8 cellular contexts compared by ENCODE assay signal in genomic region chr14:24300326-24300980, GRCh38. TPM values are rescaled to one million over a fixed set of nuclear protein-coding genes. Genes with fewer than 3 reads are reported as not detected.
DNase-seq lines count a peak whose midpoint lies in the region; ATAC-seq, FAIRE-seq and TF ChIP-seq lines count a peak whose summit lies in the region.

No MANE protein-coding gene starts in this region.

- H3K9me3 Mint-ChIP-seq in CD4-positive, CD25-positive, alpha-beta regulatory T cell, result no peaks in the 10 kb centered on the region

- no peak for FAIRE-seq in endothelial cell of umbilical vein (lab: Jason Lieb, UNC)

- CTCF ChIA-PET in endothelial cell of umbilical vein (lab: Charles Lee), result interaction anchor here (0.9 to 5.5 kb wide), 8 partner anchors 9 to 242 kb away, joined by 3 to 199 read pairs (median 12); partner anchors contain the start of genes CHMP4A, CIDEB, IRF9 and LTB4R

- peaks cover 28% of the 10 kb centered on the region for H3K36me3 Mint-ChIP-seq in CD4-positive, CD25-positive, alpha-beta regulatory T cell

- peak overlapping the region; percentile 90 for H3K4me2 ChIP-seq in OCI-LY3 (ENCODE audit: low read length)
- peak overlapping the region; percentile 90 for H3K4me2 ChIP-seq in endothelial cell of umbilical vein (ENCODE audit: insufficient read depth, low read length)

- no peaks in the 10 kb centered on the region for H3K27me3 Mint-ChIP-seq in CD4-positive, CD25-positive, alpha-beta regulatory T cell

- H2AFZ ChIP-seq in OCI-LY3 (ENCODE audit: low read depth, low read length) (no peak overlapping the region), endothelial cell of umbilical vein (ENCODE audit: low read depth, low read length) (peak overlapping the region; percentile 24), neuron (ENCODE audit: low read depth, low read length) (peak overlapping the region; percentile 62)

- no peak for DNase-seq in CD4-positive, CD25-positive, alpha-beta regulatory T cell
- no peak for DNase-seq in endothelial cell of umbilical vein (ENCODE audit: low read depth, low spot score)
- DNase-seq in NCI-H345 treated with DMSO at 0.1 percent for 48 hours (lab: John Stamatoyannopoulos, UW; ENCODE audit: unreplicated experiment), result no peak
- no peak for DNase-seq in NCI-H774 (lab: John Stamatoyannopoulos, UW)
- DNase-seq in activated CD4-positive, CD25-positive, alpha-beta regulatory T cell (lab: John Stamatoyannopoulos, UW), result no peak
- DNase-seq in glomerular visceral epithelial cell (ENCODE audit: extremely low spot score), result no peak

- H4K20me1 ChIP-seq in OCI-LY3 (ENCODE audit: insufficient read depth, low read length) (no peaks in the 10 kb centered on the region), endothelial cell of umbilical vein (replicated peaks; ENCODE audit: control insufficient read depth, extremely low read depth, insufficient read depth, low read length) (no peaks in the 10 kb centered on the region)

- peak overlapping the region; percentile 89 to 97 (median 93) for H3K4me3 Mint-ChIP-seq in CD4-positive, CD25-positive, alpha-beta regulatory T cell

- no peak for TF ChIP-seq POLR2A in endothelial cell of umbilical vein (IDR thresholded peaks at IDR 0.05; ENCODE audit: low read depth, low read length)

- ATAC-seq in CD4-positive, CD25-positive, alpha-beta regulatory T cell (ENCODE audit: low read depth in 2 of 2), result no peak

- H3K27ac Mint-ChIP-seq in CD4-positive, CD25-positive, alpha-beta regulatory T cell, result peak overlapping the region; percentile 38 to 99 (median 92)

- BruUV-seq in endothelial cell of umbilical vein (replicated peaks; lab: Mats Ljungman, UMichigan), result no TSS peak

- peaks cover 20% of the 10 kb centered on the region for H3K79me2 ChIP-seq in OCI-LY3 (ENCODE audit: low read length)
- H3K79me2 ChIP-seq in endothelial cell of umbilical vein (ENCODE audit: control insufficient read depth, insufficient read depth, low read length), result peaks cover 11% of the 10 kb centered on the region

- intact Hi-C loops in endothelial cell of umbilical vein (cut with micrococcal nuclease), result no loop called here

- H3K27me3 ChIP-seq in CD4-positive, CD25-positive, alpha-beta regulatory T cell (ENCODE audit: control insufficient read depth, insufficient read depth, low read length), result no peaks in the 10 kb centered on the region
- H3K27me3 ChIP-seq in OCI-LY3 (ENCODE audit: low read depth, low read length) (no peaks in the 10 kb centered on the region), endothelial cell of umbilical vein (ENCODE audit: control insufficient read depth in 2 of 2, insufficient read depth in 2 of 2, low read length in 2 of 2) (no peaks in the 10 kb centered on the region), neuron (ENCODE audit: insufficient read depth, low read length) (no peaks in the 10 kb centered on the region)

- H3K9me1 ChIP-seq in endothelial cell of umbilical vein (replicated peaks; ENCODE audit: control insufficient read depth, extremely low read depth, insufficient read depth, low read length), result no peaks in the 10 kb centered on the region

- H3K4me3 ChIP-seq in CD4-positive, CD25-positive, alpha-beta regulatory T cell (ENCODE audit: low read depth, low read length), result peak overlapping the region; percentile 86
- peak overlapping the region; percentile 98 for H3K4me3 ChIP-seq in OCI-LY3 (ENCODE audit: low read length)
- H3K4me3 ChIP-seq in endothelial cell of umbilical vein (replicated peaks in 1 of 3; ENCODE audit: insufficient read depth in 1 of 3, low read depth in 1 of 3, low read length in 3 of 3), result peak overlapping the region; percentile 79 to 85 (median 82)
- peak overlapping the region; percentile 86 for H3K4me3 ChIP-seq in neuron (ENCODE audit: low read length)

- H3K9ac ChIP-seq in OCI-LY3 (ENCODE audit: low read length) (peak overlapping the region; percentile 74), endothelial cell of umbilical vein (replicated peaks; ENCODE audit: extremely low read depth, insufficient read depth, low read length) (peak overlapping the region; percentile 58)

- peak overlapping the region; percentile 84 for H3K27ac ChIP-seq in CD4-positive, CD25-positive, alpha-beta regulatory T cell (ENCODE audit: insufficient read depth, low read length, poor library complexity, severe bottlenecking)
- H3K27ac ChIP-seq in OCI-LY3 (ENCODE audit: low read length) (no peak overlapping the region), endothelial cell of umbilical vein (ENCODE audit: insufficient read depth, low read depth, low read length) (peak overlapping the region; percentile 19)

- POLR2A ChIA-PET in endothelial cell of umbilical vein (lab: Charles Lee), result interaction anchor here (0.6 kb wide), 1 partner anchor 40 kb away, joined by 3 read pairs; no protein-coding TSS in a partner anchor

- H3K9me3 ChIP-seq in CD4-positive, CD25-positive, alpha-beta regulatory T cell (ENCODE audit: control insufficient read depth in 2 of 2, low read length in 2 of 2), result no peaks in the 10 kb centered on the region
- no peaks in the 10 kb centered on the region for H3K9me3 ChIP-seq in OCI-LY3 (ENCODE audit: insufficient read depth, low read length)
- H3K9me3 ChIP-seq in endothelial cell of umbilical vein (replicated peaks; ENCODE audit: control insufficient read depth, insufficient read depth, low read length), result no peaks in the 10 kb centered on the region
- H3K9me3 ChIP-seq in neuron (ENCODE audit: low read length), result no peaks in the 10 kb centered on the region

- peaks cover 51% of the 10 kb centered on the region for H3K36me3 ChIP-seq in CD4-positive, CD25-positive, alpha-beta regulatory T cell (ENCODE audit: control insufficient read depth, insufficient read depth, low read length)
- H3K36me3 ChIP-seq in OCI-LY3 (replicated peaks; ENCODE audit: low read depth, low read length), result peaks cover 39% of the 10 kb centered on the region
- peaks cover 5 to 30% of the 10 kb centered on the region in 2 experiments for H3K36me3 ChIP-seq in endothelial cell of umbilical vein (ENCODE audit: control insufficient read depth in 2 of 2, extremely low read depth in 1 of 2, insufficient read depth in 2 of 2, low read length in 2 of 2)
- H3K36me3 ChIP-seq in neuron (ENCODE audit: insufficient read depth, low read length), result peaks cover 46% of the 10 kb centered on the region

- H3K4me1 Mint-ChIP-seq in CD4-positive, CD25-positive, alpha-beta regulatory T cell, result peaks cover 22 to 58% (median 42%) of the 10 kb centered on the region in 4 donors

- H3K4me1 ChIP-seq in CD4-positive, CD25-positive, alpha-beta regulatory T cell (ENCODE audit: control insufficient read depth, insufficient read depth, low read length, poor library complexity, severe bottlenecking), result peaks cover 31% of the 10 kb centered on the region
- peaks cover 27% of the 10 kb centered on the region for H3K4me1 ChIP-seq in OCI-LY3 (ENCODE audit: low read length)
- peaks cover 22% of the 10 kb centered on the region for H3K4me1 ChIP-seq in endothelial cell of umbilical vein (ENCODE audit: control insufficient read depth, extremely low read depth, insufficient read depth, low read length)
- peaks cover 13% of the 10 kb centered on the region for H3K4me1 ChIP-seq in neuron (ENCODE audit: insufficient read depth, low read length)

- no peak for TF ChIP-seq CTCF in OCI-LY3 (IDR thresholded peaks at IDR 0.05; ENCODE audit: low read depth, low read length)
- TF ChIP-seq CTCF in endothelial cell of umbilical vein (IDR thresholded peaks at IDR 0.05; ENCODE audit: extremely low read depth in 1 of 2, insufficient read depth in 1 of 2, low read depth in 1 of 2, low read length in 2 of 2), result no peak

- dilution Hi-C loops in endothelial cell of umbilical vein (cut with MboI; ENCODE audit: extremely low pct_ligation_motif_present, low sequenced_read_pairs), result no loop called here

RNA-seq across cellular contexts. Expression of gene NOP9, which starts 0.8 kb away (rescaled TPM):
- total RNA-seq in CD4-positive, CD25-positive, alpha-beta regulatory T cell, result 30.0 TPM
- polyA plus RNA-seq in CD4-positive, CD25-positive, alpha-beta regulatory T cell, result 1 to 10 TPM; 1.3 to 2.5 (median 1.8) TPM
- 30.9 and 31.0 TPM in 2 replicates for total RNA-seq in endothelial cell of umbilical vein
- 16.2 and 16.3 TPM in 2 replicates for polyA plus RNA-seq in endothelial cell of umbilical vein
- polyA plus RNA-seq in endothelial cell of umbilical vein (2011; cell fraction: cytosol; rRNA removed), result 13.0 and 13.1 TPM in 2 replicates
- polyA plus RNA-seq in endothelial cell of umbilical vein (2011; cell fraction: nucleus; rRNA removed), result 58.1 and 63.4 TPM in 2 replicates
- polyA plus RNA-seq in endothelial cell of umbilical vein (2012), result 15.9 and 22.1 TPM in 2 replicates
- 36.0 TPM in 2 replicates for polyA minus RNA-seq in endothelial cell of umbilical vein
- polyA minus RNA-seq in endothelial cell of umbilical vein (2011; cell fraction: cytosol; rRNA and poly(A)+ RNA removed), result 31.3 TPM
- 20.9 and 32.3 TPM in 2 replicates for polyA minus RNA-seq in endothelial cell of umbilical vein (2011; cell fraction: nucleus; rRNA and poly(A)+ RNA removed)

RNA-seq across cellular contexts. Expression of gene DHRS1, which starts 0.9 kb away (rescaled TPM):
- total RNA-seq in CD4-positive, CD25-positive, alpha-beta regulatory T cell, result 41.2 TPM
- polyA plus RNA-seq in CD4-positive, CD25-positive, alpha-beta regulatory T cell, result 10 to 100 TPM; 21.7 to 48.5 (median 31.9) TPM
- 18.0 and 20.0 TPM in 2 replicates for total RNA-seq in endothelial cell of umbilical vein
- 69.5 and 70.2 TPM in 2 replicates for polyA plus RNA-seq in endothelial cell of umbilical vein
- polyA plus RNA-seq in endothelial cell of umbilical vein (2011; cell fraction: cytosol; rRNA removed), result 35.4 and 35.6 TPM in 2 replicates
- 74.9 and 85.8 TPM in 2 replicates for polyA plus RNA-seq in endothelial cell of umbilical vein (2011; cell fraction: nucleus; rRNA removed)
- polyA plus RNA-seq in endothelial cell of umbilical vein (2012), result 23.2 and 25.3 TPM in 2 replicates
- 36.1 and 40.7 TPM in 2 replicates for polyA minus RNA-seq in endothelial cell of umbilical vein
- polyA minus RNA-seq in endothelial cell of umbilical vein (2011; cell fraction: cytosol; rRNA and poly(A)+ RNA removed), result 17.3 TPM
- polyA minus RNA-seq in endothelial cell of umbilical vein (2011; cell fraction: nucleus; rRNA and poly(A)+ RNA removed), result 12.4 and 15.2 TPM in 2 replicates

RNA-seq across cellular contexts. Expression of gene CIDEB, which starts 7.3 kb away (rescaled TPM):
- 13.2 TPM for total RNA-seq in CD4-positive, CD25-positive, alpha-beta regulatory T cell
- polyA plus RNA-seq in CD4-positive, CD25-positive, alpha-beta regulatory T cell, result 10 to 100 TPM in 2 of 4 donors, 1 to 10 TPM in 2; 8.9 to 13.6 (median 9.7) TPM
- total RNA-seq in endothelial cell of umbilical vein, result 4.6 and 5.2 TPM in 2 replicates
- polyA plus RNA-seq in endothelial cell of umbilical vein, result 7.2 and 14.9 TPM in 2 replicates
- 5.4 and 5.5 TPM in 2 replicates for polyA plus RNA-seq in endothelial cell of umbilical vein (2011; cell fraction: cytosol; rRNA removed)
- 14.0 and 14.4 TPM in 2 replicates for polyA plus RNA-seq in endothelial cell of umbilical vein (2011; cell fraction: nucleus; rRNA removed)
- 0.76 and 2.3 TPM in 2 replicates for polyA plus RNA-seq in endothelial cell of umbilical vein (2012)
- polyA minus RNA-seq in endothelial cell of umbilical vein, result 3.0 and 7.3 TPM in 2 replicates
- 5.6 TPM for polyA minus RNA-seq in endothelial cell of umbilical vein (2011; cell fraction: cytosol; rRNA and poly(A)+ RNA removed)
- polyA minus RNA-seq in endothelial cell of umbilical vein (2011; cell fraction: nucleus; rRNA and poly(A)+ RNA removed), result 3.5 and 4.0 TPM in 2 replicates

RNA-seq across cellular contexts. Expression of gene LTB4R2, which starts 9.5 kb away (rescaled TPM):
- total RNA-seq in CD4-positive, CD25-positive, alpha-beta regulatory T cell, result 18.1 TPM
- 1 to 10 TPM in 3 of 4 donors, under 1 TPM in 1; 1.00 to 2.2 (median 1.7) TPM for polyA plus RNA-seq in CD4-positive, CD25-positive, alpha-beta regulatory T cell
- 9.1 and 13.1 TPM in 2 replicates for total RNA-seq in endothelial cell of umbilical vein
- 5.5 and 7.6 TPM in 2 replicates for polyA plus RNA-seq in endothelial cell of umbilical vein
- polyA plus RNA-seq in endothelial cell of umbilical vein (2011; cell fraction: cytosol; rRNA removed), result 0.49 and 1.2 TPM in 2 replicates
- polyA plus RNA-seq in endothelial cell of umbilical vein (2011; cell fraction: nucleus; rRNA removed), result 52.9 and 53.1 TPM in 2 replicates
- polyA plus RNA-seq in endothelial cell of umbilical vein (2012), result 3.5 and 4.3 TPM in 2 replicates
- 5.9 and 6.8 TPM in 2 replicates for polyA minus RNA-seq in endothelial cell of umbilical vein
- 2.3 TPM for polyA minus RNA-seq in endothelial cell of umbilical vein (2011; cell fraction: cytosol; rRNA and poly(A)+ RNA removed)
- 15.5 and 16.1 TPM in 2 replicates for polyA minus RNA-seq in endothelial cell of umbilical vein (2011; cell fraction: nucleus; rRNA and poly(A)+ RNA removed)

RNA-seq across cellular contexts. Expression of gene LTB4R, which starts 10.8 kb away (rescaled TPM):
- 17.5 TPM for total RNA-seq in CD4-positive, CD25-positive, alpha-beta regulatory T cell
- 1 to 10 TPM; 3.5 to 7.8 (median 6.3) TPM for polyA plus RNA-seq in CD4-positive, CD25-positive, alpha-beta regulatory T cell
- total RNA-seq in endothelial cell of umbilical vein, result 6.2 and 10.5 TPM in 2 replicates
- 9.1 and 11.7 TPM in 2 replicates for polyA plus RNA-seq in endothelial cell of umbilical vein
- polyA plus RNA-seq in endothelial cell of umbilical vein (2011; cell fraction: cytosol; rRNA removed), result 2.1 and 3.0 TPM in 2 replicates
- 79.4 and 81.1 TPM in 2 replicates for polyA plus RNA-seq in endothelial cell of umbilical vein (2011; cell fraction: nucleus; rRNA removed)
- 4.8 and 6.3 TPM in 2 replicates for polyA plus RNA-seq in endothelial cell of umbilical vein (2012)
- polyA minus RNA-seq in endothelial cell of umbilical vein, result 4.9 and 12.2 TPM in 2 replicates
- 6.6 TPM for polyA minus RNA-seq in endothelial cell of umbilical vein (2011; cell fraction: cytosol; rRNA and poly(A)+ RNA removed)
- polyA minus RNA-seq in endothelial cell of umbilical vein (2011; cell fraction: nucleus; rRNA and poly(A)+ RNA removed), result 9.5 and 11.0 TPM in 2 replicates
